In the genomic region with DNA sequence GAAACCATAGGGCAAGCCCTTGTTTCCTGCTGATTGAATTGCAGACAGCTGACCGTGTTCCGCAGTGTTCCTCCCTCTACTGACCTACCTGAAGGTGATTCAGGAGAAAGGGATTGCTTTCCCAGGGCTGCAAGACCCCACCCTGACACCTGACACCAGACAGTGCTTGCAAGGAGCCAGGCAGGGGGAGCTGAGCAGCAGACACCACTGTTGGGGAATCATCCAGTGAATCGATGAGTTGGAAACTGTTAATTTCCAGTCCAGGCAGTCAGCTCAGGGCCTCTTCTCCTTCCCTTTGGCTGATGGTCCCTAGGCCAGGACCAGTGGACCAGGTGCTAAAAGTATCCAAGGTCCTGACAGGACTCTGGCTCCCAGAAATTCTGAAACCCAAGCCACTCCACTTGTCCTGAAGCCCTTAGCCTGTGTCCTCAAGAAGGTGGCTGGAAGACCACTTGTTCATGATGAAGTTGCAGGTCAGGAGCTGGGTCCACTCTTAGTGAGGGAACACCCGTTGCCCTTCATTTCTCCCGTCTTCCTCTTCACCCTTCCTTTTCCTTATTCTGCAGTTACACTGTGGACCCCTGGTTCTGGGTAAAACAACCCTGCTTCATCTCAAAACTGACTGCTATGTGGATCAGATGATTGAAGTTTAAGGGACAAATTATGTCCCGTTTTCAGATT, we compare ENCODE assay signal across 1 cellular context.
TF ChIP-seq lines count a peak whose summit lies in the region.

No MANE protein-coding gene starts in this region.

TF ChIP-seq in K562, 482 proteins besides CTCF, POLR2A, EP300 and RAD21 (continued from another document and continues in another):
- TF ChIP-seq, protein P1, sequence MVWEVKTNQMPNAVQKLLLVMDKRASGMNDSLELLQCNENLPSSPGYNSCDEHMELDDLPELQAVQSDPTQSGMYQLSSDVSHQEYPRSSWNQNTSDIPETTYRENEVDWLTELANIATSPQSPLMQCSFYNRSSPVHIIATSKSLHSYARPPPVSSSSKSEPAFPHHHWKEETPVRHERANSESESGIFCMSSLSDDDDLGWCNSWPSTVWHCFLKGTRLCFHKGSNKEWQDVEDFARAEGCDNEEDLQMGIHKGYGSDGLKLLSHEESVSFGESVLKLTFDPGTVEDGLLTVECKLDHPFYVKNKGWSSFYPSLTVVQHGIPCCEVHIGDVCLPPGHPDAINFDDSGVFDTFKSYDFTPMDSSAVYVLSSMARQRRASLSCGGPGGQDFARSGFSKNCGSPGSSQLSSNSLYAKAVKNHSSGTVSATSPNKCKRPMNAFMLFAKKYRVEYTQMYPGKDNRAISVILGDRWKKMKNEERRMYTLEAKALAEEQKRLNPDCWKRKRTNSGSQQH (CRISPR knock-in tag; IDR thresholded peaks at IDR 0.05): peak; percentile 64; the same call in 1 of the 2 replicates
- no peak for TF ChIP-seq PTRF (tag; IDR thresholded peaks at IDR 0.05)
- TF ChIP-seq, protein P2, sequence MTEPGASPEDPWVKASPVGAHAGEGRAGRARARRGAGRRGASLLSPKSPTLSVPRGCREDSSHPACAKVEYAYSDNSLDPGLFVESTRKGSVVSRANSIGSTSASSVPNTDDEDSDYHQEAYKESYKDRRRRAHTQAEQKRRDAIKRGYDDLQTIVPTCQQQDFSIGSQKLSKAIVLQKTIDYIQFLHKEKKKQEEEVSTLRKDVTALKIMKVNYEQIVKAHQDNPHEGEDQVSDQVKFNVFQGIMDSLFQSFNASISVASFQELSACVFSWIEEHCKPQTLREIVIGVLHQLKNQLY (CRISPR knock-in tag; conservative IDR thresholded peaks at IDR 0.05): no peak; a peak in 1 of 4 replicates
- TF ChIP-seq MYBL2 (IDR thresholded peaks at IDR 0.05; ENCODE audit: low read depth): no peak
- TF ChIP-seq MYBL2 (CRISPR knock-in tag; IDR thresholded peaks at IDR 0.05; ENCODE audit: borderline replicate concordance): 0 out of 2 replicates have a peak, but pooled peaks have one; percentile 5
- TF ChIP-seq ZNF408 (CRISPR knock-in tag; IDR thresholded peaks at IDR 0.05; ENCODE audit: low read depth): no peak
- TF ChIP-seq, protein P3, sequence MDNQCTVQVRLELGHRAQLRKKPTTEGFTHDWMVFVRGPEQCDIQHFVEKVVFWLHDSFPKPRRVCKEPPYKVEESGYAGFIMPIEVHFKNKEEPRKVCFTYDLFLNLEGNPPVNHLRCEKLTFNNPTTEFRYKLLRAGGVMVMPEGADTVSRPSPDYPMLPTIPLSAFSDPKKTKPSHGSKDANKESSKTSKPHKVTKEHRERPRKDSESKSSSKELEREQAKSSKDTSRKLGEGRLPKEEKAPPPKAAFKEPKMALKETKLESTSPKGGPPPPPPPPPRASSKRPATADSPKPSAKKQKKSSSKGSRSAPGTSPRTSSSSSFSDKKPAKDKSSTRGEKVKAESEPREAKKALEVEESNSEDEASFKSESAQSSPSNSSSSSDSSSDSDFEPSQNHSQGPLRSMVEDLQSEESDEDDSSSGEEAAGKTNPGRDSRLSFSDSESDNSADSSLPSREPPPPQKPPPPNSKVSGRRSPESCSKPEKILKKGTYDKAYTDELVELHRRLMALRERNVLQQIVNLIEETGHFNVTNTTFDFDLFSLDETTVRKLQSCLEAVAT (IDR thresholded peaks at IDR 0.05): peak in 1 of 2 experiments; percentile 15; a peak in 1 of 4 replicates
- TF ChIP-seq EGR1 (conservative IDR thresholded peaks at IDR 0.05): no peak
- TF ChIP-seq, protein P4, sequence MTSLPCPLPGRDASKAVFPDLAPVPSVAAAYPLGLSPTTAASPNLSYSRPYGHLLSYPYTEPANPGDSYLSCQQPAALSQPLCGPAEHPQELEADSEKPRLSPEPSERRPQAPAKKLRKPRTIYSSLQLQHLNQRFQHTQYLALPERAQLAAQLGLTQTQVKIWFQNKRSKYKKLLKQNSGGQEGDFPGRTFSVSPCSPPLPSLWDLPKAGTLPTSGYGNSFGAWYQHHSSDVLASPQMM (CRISPR knock-in tag; IDR thresholded peaks at IDR 0.05): no peak
- TF ChIP-seq HNRNPUL1 (IDR thresholded peaks at IDR 0.05; ENCODE audit: low read length): peak; percentile 30
- TF ChIP-seq TOE1 (IDR thresholded peaks at IDR 0.05; ENCODE audit: borderline replicate concordance): no peak
- TF ChIP-seq TOE1 (CRISPR knock-in tag; IDR thresholded peaks at IDR 0.05; ENCODE audit: borderline replicate concordance, low read depth): no peak
- TF ChIP-seq PREB (CRISPR knock-in tag; IDR thresholded peaks at IDR 0.05): no peak
- TF ChIP-seq, protein P5, sequence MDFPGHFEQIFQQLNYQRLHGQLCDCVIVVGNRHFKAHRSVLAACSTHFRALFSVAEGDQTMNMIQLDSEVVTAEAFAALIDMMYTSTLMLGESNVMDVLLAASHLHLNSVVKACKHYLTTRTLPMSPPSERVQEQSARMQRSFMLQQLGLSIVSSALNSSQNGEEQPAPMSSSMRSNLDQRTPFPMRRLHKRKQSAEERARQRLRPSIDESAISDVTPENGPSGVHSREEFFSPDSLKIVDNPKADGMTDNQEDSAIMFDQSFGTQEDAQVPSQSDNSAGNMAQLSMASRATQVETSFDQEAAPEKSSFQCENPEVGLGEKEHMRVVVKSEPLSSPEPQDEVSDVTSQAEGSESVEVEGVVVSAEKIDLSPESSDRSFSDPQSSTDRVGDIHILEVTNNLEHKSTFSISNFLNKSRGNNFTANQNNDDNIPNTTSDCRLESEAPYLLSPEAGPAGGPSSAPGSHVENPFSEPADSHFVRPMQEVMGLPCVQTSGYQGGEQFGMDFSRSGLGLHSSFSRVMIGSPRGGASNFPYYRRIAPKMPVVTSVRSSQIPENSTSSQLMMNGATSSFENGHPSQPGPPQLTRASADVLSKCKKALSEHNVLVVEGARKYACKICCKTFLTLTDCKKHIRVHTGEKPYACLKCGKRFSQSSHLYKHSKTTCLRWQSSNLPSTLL (IDR thresholded peaks at IDR 0.05): no peak
- TF ChIP-seq, protein P6, sequence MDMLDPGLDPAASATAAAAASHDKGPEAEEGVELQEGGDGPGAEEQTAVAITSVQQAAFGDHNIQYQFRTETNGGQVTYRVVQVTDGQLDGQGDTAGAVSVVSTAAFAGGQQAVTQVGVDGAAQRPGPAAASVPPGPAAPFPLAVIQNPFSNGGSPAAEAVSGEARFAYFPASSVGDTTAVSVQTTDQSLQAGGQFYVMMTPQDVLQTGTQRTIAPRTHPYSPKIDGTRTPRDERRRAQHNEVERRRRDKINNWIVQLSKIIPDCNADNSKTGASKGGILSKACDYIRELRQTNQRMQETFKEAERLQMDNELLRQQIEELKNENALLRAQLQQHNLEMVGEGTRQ (CRISPR knock-in tag; IDR thresholded peaks at IDR 0.05): no peak
- no peak for TF ChIP-seq GTF2E2 (tag; IDR thresholded peaks at IDR 0.05)
- TF ChIP-seq, protein P7, sequence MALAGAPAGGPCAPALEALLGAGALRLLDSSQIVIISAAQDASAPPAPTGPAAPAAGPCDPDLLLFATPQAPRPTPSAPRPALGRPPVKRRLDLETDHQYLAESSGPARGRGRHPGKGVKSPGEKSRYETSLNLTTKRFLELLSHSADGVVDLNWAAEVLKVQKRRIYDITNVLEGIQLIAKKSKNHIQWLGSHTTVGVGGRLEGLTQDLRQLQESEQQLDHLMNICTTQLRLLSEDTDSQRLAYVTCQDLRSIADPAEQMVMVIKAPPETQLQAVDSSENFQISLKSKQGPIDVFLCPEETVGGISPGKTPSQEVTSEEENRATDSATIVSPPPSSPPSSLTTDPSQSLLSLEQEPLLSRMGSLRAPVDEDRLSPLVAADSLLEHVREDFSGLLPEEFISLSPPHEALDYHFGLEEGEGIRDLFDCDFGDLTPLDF (CRISPR knock-in tag; IDR thresholded peaks at IDR 0.05): no peak; the same call in 1 of the 2 replicates
- no peak for TF ChIP-seq BACH1 (tag; IDR thresholded peaks at IDR 0.05)
- no peak; the same call in 1 of the 2 replicates for TF ChIP-seq NFE2 (IDR thresholded peaks at IDR 0.05; ENCODE audit: low read depth)
- TF ChIP-seq ARID2 (IDR thresholded peaks at IDR 0.05): no peak
- no peak for TF ChIP-seq ZNF644 (tag; IDR thresholded peaks at IDR 0.05; ENCODE audit: low read depth)
- TF ChIP-seq MYNN (IDR thresholded peaks at IDR 0.05): no peak
- TF ChIP-seq MYNN (CRISPR knock-in tag; IDR thresholded peaks at IDR 0.05): no peak
- TF ChIP-seq NCOR1 (IDR thresholded peaks at IDR 0.05): no peak
- no peak for TF ChIP-seq KLF6 (CRISPR knock-in tag; IDR thresholded peaks at IDR 0.05; ENCODE audit: borderline replicate concordance)
- TF ChIP-seq NFIX (CRISPR knock-in tag; IDR thresholded peaks at IDR 0.05; ENCODE audit: low read depth): no peak
- TF ChIP-seq SRF (CRISPR knock-in tag; IDR thresholded peaks at IDR 0.05): peak in 1 of 2 experiments; percentile 4; a peak in 1 of 4 replicates
- TF ChIP-seq, protein P8, sequence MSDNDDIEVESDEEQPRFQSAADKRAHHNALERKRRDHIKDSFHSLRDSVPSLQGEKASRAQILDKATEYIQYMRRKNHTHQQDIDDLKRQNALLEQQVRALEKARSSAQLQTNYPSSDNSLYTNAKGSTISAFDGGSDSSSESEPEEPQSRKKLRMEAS (CRISPR knock-in tag; IDR thresholded peaks at IDR 0.05): peak; percentile 3; the same call in 1 of the 2 replicates
- no peak for TF ChIP-seq KDM2B (CRISPR knock-in tag; IDR thresholded peaks at IDR 0.05)
- TF ChIP-seq, protein P9, sequence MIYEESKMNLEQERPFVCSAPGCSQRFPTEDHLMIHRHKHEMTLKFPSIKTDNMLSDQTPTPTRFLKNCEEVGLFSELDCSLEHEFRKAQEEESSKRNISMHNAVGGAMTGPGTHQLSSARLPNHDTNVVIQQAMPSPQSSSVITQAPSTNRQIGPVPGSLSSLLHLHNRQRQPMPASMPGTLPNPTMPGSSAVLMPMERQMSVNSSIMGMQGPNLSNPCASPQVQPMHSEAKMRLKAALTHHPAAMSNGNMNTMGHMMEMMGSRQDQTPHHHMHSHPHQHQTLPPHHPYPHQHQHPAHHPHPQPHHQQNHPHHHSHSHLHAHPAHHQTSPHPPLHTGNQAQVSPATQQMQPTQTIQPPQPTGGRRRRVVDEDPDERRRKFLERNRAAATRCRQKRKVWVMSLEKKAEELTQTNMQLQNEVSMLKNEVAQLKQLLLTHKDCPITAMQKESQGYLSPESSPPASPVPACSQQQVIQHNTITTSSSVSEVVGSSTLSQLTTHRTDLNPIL (CRISPR knock-in tag; IDR thresholded peaks at IDR 0.05): no peak
- TF ChIP-seq HMGN3 (IDR thresholded peaks at IDR 0.05; ENCODE audit: borderline replicate concordance, extremely low read depth, insufficient read length, low read depth, low read length): no peak
- TF ChIP-seq RFX7 (CRISPR knock-in tag; IDR thresholded peaks at IDR 0.05): peak; percentile 84
- TF ChIP-seq, protein P10, sequence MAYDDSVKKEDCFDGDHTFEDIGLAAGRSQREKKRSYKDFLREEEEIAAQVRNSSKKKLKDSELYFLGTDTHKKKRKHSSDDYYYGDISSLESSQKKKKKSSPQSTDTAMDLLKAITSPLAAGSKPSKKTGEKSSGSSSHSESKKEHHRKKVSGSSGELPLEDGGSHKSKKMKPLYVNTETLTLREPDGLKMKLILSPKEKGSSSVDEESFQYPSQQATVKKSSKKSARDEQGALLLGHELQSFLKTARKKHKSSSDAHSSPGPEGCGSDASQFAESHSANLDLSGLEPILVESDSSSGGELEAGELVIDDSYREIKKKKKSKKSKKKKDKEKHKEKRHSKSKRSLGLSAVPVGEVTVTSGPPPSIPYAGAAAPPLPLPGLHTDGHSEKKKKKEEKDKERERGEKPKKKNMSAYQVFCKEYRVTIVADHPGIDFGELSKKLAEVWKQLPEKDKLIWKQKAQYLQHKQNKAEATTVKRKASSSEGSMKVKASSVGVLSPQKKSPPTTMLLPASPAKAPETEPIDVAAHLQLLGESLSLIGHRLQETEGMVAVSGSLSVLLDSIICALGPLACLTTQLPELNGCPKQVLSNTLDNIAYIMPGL (CRISPR knock-in tag; IDR thresholded peaks at IDR 0.05): peak; percentile 56; the same call in 1 of the 2 replicates
- no peak for TF ChIP-seq BHLHE40 (IDR thresholded peaks at IDR 0.05; ENCODE audit: low read length)
- TF ChIP-seq ZNF165 (CRISPR knock-in tag; IDR thresholded peaks at IDR 0.05; ENCODE audit: borderline replicate concordance): no peak
- TF ChIP-seq FOXP4 (CRISPR knock-in tag; IDR thresholded peaks at IDR 0.05; ENCODE audit: borderline replicate concordance): no peak
- TF ChIP-seq MBD1 (CRISPR knock-in tag; IDR thresholded peaks at IDR 0.05): no peak
- no peak for TF ChIP-seq PPARD (CRISPR knock-in tag; IDR thresholded peaks at IDR 0.05)
- no peak for TF ChIP-seq ZNF431 (CRISPR knock-in tag; IDR thresholded peaks at IDR 0.05)
- no peak for TF ChIP-seq HDAC3 (IDR thresholded peaks at IDR 0.05; ENCODE audit: borderline replicate concordance, partially characterized antibody)
- no peak for TF ChIP-seq ZNF436 (CRISPR knock-in tag; IDR thresholded peaks at IDR 0.05)
- TF ChIP-seq RBM39 (optimal IDR thresholded peaks at IDR 0.05; ENCODE audit: low read depth, low read length): no peak
- peak in 1 of 2 experiments; percentile 50; a peak in 1 of 4 replicates for TF ChIP-seq SIN3A (IDR thresholded peaks at IDR 0.05; ENCODE audit: borderline replicate concordance in 2 of 2, control insufficient read depth in 1 of 2, low read depth in 2 of 2, low read length in 2 of 2)
- no peak for TF ChIP-seq SMARCC2 (IDR thresholded peaks at IDR 0.05; ENCODE audit: low read depth)
- TF ChIP-seq OTX1 (CRISPR knock-in tag; IDR thresholded peaks at IDR 0.05): peak; percentile 76
